Comparison of ENCODE assay signal across 16 cellular contexts in the genomic region with DNA sequence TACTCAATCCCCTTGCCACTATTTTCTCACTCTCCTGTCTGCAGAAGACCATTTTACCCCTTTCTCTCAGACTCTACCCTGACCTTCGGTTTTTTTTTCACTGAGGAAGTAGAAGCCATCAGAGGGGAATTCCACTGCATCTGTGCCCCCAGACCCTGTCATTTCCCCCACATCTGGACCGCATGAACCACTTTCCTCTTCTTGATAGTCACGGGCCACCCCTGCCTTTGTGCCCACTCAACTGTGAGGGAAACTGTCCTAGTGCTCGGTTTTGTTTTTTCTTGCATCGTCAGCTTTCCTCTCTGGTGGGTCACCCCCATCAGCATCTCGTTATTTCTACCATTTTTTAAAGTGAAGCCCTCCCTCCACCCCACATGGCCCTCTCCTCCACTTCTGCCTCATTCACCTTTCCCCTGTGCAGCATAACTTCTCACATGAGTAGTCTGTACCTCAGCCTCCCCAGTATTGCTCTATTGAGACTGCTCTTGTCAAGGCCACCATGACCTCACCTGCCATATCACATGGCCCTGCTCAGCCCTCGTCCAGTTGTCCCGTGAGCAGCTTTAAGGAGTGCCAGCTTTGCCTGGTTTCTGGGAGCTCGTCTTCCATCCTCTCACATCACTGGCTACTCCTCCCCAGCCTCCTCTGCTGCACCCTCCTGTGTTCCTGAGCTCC. TPM values are rescaled to one million over a fixed set of nuclear protein-coding genes. Genes with fewer than 3 reads are reported as not detected.
DNase-seq lines count a peak whose midpoint lies in the region; ATAC-seq, FAIRE-seq and TF ChIP-seq lines count a peak whose summit lies in the region.
"Had no signal": no experiment of that assay in that cellular context is flagged by ENCODE, and none has a peak within 500 bp of the region (broad histone marks: within the 10 kb centered on the region; RNA-seq: fewer than 3 reads in every experiment).

No MANE protein-coding gene starts in this region.

- no peak overlapping the region; the same call in 1 of the 2 replicates for H2AFZ ChIP-seq in GM12878 (ENCODE audit: control insufficient read depth, low read depth, low read length)

- H3K36me3 ChIP-seq in GM12878 (ENCODE audit: control insufficient read depth in 2 of 2, insufficient read depth in 2 of 2, low read length in 1 of 2) (peaks cover 4 to 26% of the 10 kb centered on the region in 2 experiments), stomach (peaks cover 41 to 99% (median 96%) of the 10 kb centered on the region in 4 donors)

- POLR2A ChIA-PET in GM12878 (lab: Charles Lee): interaction anchor here (2.5 kb wide), 1 partner anchor 11 kb away, joined by 6 read pairs; no protein-coding TSS in a partner anchor

- intact Hi-C loops in GM12878 (cut with micrococcal nuclease; ENCODE audit: unreplicated experiment): no loop called here
- intact Hi-C loops in stomach (cut with DNase I; ENCODE audit: low total_unique reads): no loop called here

- H3K27me3 ChIP-seq in GM12878 (replicated peaks in 1 of 2; ENCODE audit: control insufficient read depth in 2 of 2, insufficient read depth in 2 of 2, low read length in 1 of 2): no peaks in the 10 kb centered on the region
- no peaks in the 10 kb centered on the region for H3K27me3 ChIP-seq in stomach
- H3K27me3 ChIP-seq: breast epithelium, upper lobe of left lung had no signal

- TF ChIP-seq EP300 in GM12878 (IDR thresholded peaks at IDR 0.05; ENCODE audit: borderline replicate concordance in 1 of 2, control insufficient read depth in 1 of 2, low read depth in 2 of 2, low read length in 2 of 2) (no peak), stomach (IDR thresholded peaks at IDR 0.05) (no peak)

- ATAC-seq in GM19395 (IDR thresholded peaks at IDR 0.05; ENCODE audit: unreplicated experiment) (peak; percentile 76), HG02938 (IDR thresholded peaks at IDR 0.05; ENCODE audit: unreplicated experiment) (peak; percentile 79), GM12878 (peak; percentile 88)

- H3K4me2 ChIP-seq in GM12878 (ENCODE audit: control insufficient read depth, insufficient read depth): peak overlapping the region; percentile 58

- H3K4me3 ChIP-seq in GM12878 (no peak overlapping the region), stomach (no peak overlapping the region)
- H3K4me3 ChIP-seq: breast epithelium, upper lobe of left lung had no signal

- peak; percentile 83 for FAIRE-seq in GM12878 (lab: Jason Lieb, UNC)

- SMC1A ChIA-PET in GM12878 (lab: Charles Lee; ENCODE audit: uncharacterized antibody, unreplicated experiment): interaction anchor here (1.2 to 1.7 kb wide), 5 partner anchors 11 to 19 kb away, joined by 3 to 4 read pairs (median 3); no protein-coding TSS in a partner anchor

- TF ChIP-seq RAD21 in GM12878 (IDR thresholded peaks at IDR 0.05; ENCODE audit: insufficient read depth, low read depth, low read length): no peak

- RAD21 ChIA-PET in GM12878 (lab: Charles Lee; ENCODE audit: unreplicated experiment): no interaction called here

- BruUV-seq in GM12878 (replicated peaks; lab: Mats Ljungman, UMichigan): no TSS peak

- H3K9me3 ChIP-seq in GM12878 (replicated peaks; ENCODE audit: control insufficient read depth, insufficient read depth, low read length) (no peaks in the 10 kb centered on the region), stomach (no peaks in the 10 kb centered on the region)
- H3K9me3 ChIP-seq: breast epithelium, upper lobe of left lung had no signal

- in situ Hi-C loops in GM12878 (cut with MboI): no loop called here

- DNase-seq in GM10266 (ENCODE audit: extremely low spot score) (peak; percentile 58), GM12878 (ENCODE audit: low read depth, low spot score) (peak; percentile 51), activated gamma-delta T cell (lab: John Stamatoyannopoulos, UW) (no peak), stomach (no peak), RPMI8226 (no peak), NCI-H1930 (lab: John Stamatoyannopoulos, UW) (no peak)
- DNase-seq: activated T-cell treated with anti-CD3 and anti-CD28 coated beads, Interleukin-2, amount 50 U/mL, for 1 hour; GDM1; NCI-H446; retina; SHP77 had no signal

- no peaks in the 10 kb centered on the region; the same call in 1 of the 2 replicates for H3K79me2 ChIP-seq in GM12878 (ENCODE audit: control insufficient read depth, insufficient read depth, low read length)

- CTCF ChIA-PET in GM12878 (lab: Yijun Ruan, JAX): interaction anchor here (0.7 to 2.5 kb wide), 4 partner anchors 13 to 403 kb away, joined by 3 to 8 read pairs (median 3); no protein-coding TSS in a partner anchor

- no peak for TF ChIP-seq POLR2A in GM12878 (IDR thresholded peaks at IDR 0.05; ENCODE audit: low read depth, low read length)
- TF ChIP-seq POLR2A in stomach (IDR thresholded peaks at IDR 0.05): no peak

- WGBS in GM12878 (ENCODE audit: insufficient coverage, insufficient replicate concordance, low lambda C conversion rate, missing lambda C conversion rate): 23% methylated on average over 9 of the region's 9 CpGs
- 85 to 90% (median 88%) methylated on average over 9 of the region's 9 CpGs for WGBS in stomach, 5 donors

- H3K27ac ChIP-seq in GM12878 (ENCODE audit: control insufficient read depth, insufficient read depth): peak overlapping the region; percentile 77
- H3K27ac ChIP-seq in stomach: peak overlapping the region in 1 of 5 donors; percentile 0
- H3K27ac ChIP-seq: upper lobe of left lung, VCaP had no signal

- no peaks in the 10 kb centered on the region for H4K20me1 ChIP-seq in GM12878 (ENCODE audit: control insufficient read depth, insufficient read depth)

- TF ChIP-seq CTCF in GM10266 (IDR thresholded peaks at IDR 0.05; ENCODE audit: control insufficient read depth, insufficient read depth, low read depth, missing control alignments) (no peak), GM12878 (IDR thresholded peaks at IDR 0.05 in 2 of 3, conservative IDR thresholded peaks at IDR 0.05 in 1 of 3; ENCODE audit: control insufficient read depth in 2 of 3, extremely low read depth in 1 of 3, insufficient read depth in 1 of 3, low read depth in 3 of 3, low read length in 3 of 3) (no peak), stomach (IDR thresholded peaks at IDR 0.05) (no peak)

- H3K4me1 ChIP-seq in GM12878 (ENCODE audit: control insufficient read depth, insufficient read depth, low read length) (peaks cover 19% of the 10 kb centered on the region), stomach (peaks cover 0 to 8% (median 3%) of the 10 kb centered on the region in 4 donors)
- H3K4me1 ChIP-seq: breast epithelium, upper lobe of left lung had no signal

- H3K9ac ChIP-seq in GM12878 (ENCODE audit: control insufficient read depth, insufficient read depth, low read length): 0 out of 2 replicates have a peak overlapping the region, but pooled peaks have one; percentile 18

TF ChIP-seq in GM12878, 131 proteins besides CTCF, POLR2A, EP300 and RAD21 (continues in another document):
- TF ChIP-seq RB1 (IDR thresholded peaks at IDR 0.05; ENCODE audit: borderline replicate concordance) (no peak), RUNX3 (IDR thresholded peaks at IDR 0.05; ENCODE audit: low read length) (peak; percentile 92)

RNA-seq across cellular contexts. Expression of a gene that starts 32.4 kb away (rescaled TPM):
- total RNA-seq in GM12878 (2013; cell fraction: nucleolus; rRNA removed): 35.5 and 36.2 TPM in 2 replicates
- total RNA-seq in GM12878 (2014; rRNA removed) (11.5 and 16.0 TPM in 2 replicates), GM12878 (2014; rRNA removed; fragmentation: Illumina TruSeq; extraction: Trizol) (20.6 and 20.9 TPM in 2 replicates), GM12878 (2021) (11.8 and 12.8 TPM in 2 replicates), stomach (10 to 100 TPM in 4 of 5 donors, 1 to 10 TPM in 1; 8.8 to 62.2 (median 26.3) TPM)
- 8.4 TPM for polyA plus RNA-seq in GM12878 (2011; ENCODE audit: low read depth)
- polyA plus RNA-seq in GM12878 (2011; rRNA removed) (17.2 and 23.6 TPM in 2 replicates), GM12878 (2014; fragmentation: Illumina TruSeq; extraction: Trizol) (18.1 and 25.7 TPM in 2 replicates), GM12878 (2014; fragmentation: Nextera tagmentation; extraction: Ambion mirVana) (1 to 10 TPM; 5.7 to 8.2 TPM), GM12878 (2014; rRNA removed) (9.5 and 10.1 TPM in 2 replicates), GM12878 (2016; fragmentation: Nextera tagmentation; extraction: Ambion mirVana) (10 to 100 TPM; 12.9 to 15.9 TPM), stomach (10 to 100 TPM in 2 of 3 donors, 1 to 10 TPM in 1; 3.7 to 13.6 (median 12.9) TPM)
- 6.1 and 7.2 TPM in 2 replicates for polyA plus RNA-seq in GM12878 (2011; cell fraction: cytosol; rRNA removed)
- polyA plus RNA-seq in GM12878 (2011; cell fraction: nucleus; rRNA removed): 13.8 and 15.6 TPM in 2 replicates
- polyA plus RNA-seq in GM12878 (2012): 16.6 and 17.4 TPM in 2 replicates
- 8.9 and 11.8 TPM in 2 replicates for polyA minus RNA-seq in GM12878 (2011; rRNA and poly(A)+ RNA removed)
- 7.7 and 9.4 TPM in 2 replicates for polyA minus RNA-seq in GM12878 (2011; cell fraction: cytosol; rRNA and poly(A)+ RNA removed)
- polyA minus RNA-seq in GM12878 (2011; cell fraction: nucleus; rRNA and poly(A)+ RNA removed): 6.8 and 9.5 TPM in 2 replicates

RNA-seq across cellular contexts. Expression of a gene that starts 50.7 kb away (rescaled TPM):
- total RNA-seq in GM12878 (2013; cell fraction: nucleolus; rRNA removed): 0.25 and 0.47 TPM in 2 replicates
- total RNA-seq in GM12878 (2014; rRNA removed) (0.05 TPM in 1 of 2 replicates, not detected in the other), GM12878 (2014; rRNA removed; fragmentation: Illumina TruSeq; extraction: Trizol) (not detected in 2 replicates), GM12878 (2021) (0.10 TPM in 1 of 2 replicates, not detected in the other), stomach (1 to 10 TPM in 4 of 5 donors, not detected in 1; 2.0 to 5.1 (median 3.5) TPM)
- polyA plus RNA-seq in GM12878 (2011; ENCODE audit: low read depth): not detected
- polyA plus RNA-seq in GM12878 (2011; rRNA removed) (0.01 TPM in 1 of 2 replicates, not detected in the other), GM12878 (2014; fragmentation: Illumina TruSeq; extraction: Trizol) (0.01 TPM in 1 of 2 replicates, not detected in the other), GM12878 (2014; fragmentation: Nextera tagmentation; extraction: Ambion mirVana) (not detected), GM12878 (2014; rRNA removed) (0.11 TPM in 1 of 2 replicates, not detected in the other), GM12878 (2016; fragmentation: Nextera tagmentation; extraction: Ambion mirVana) (not detected), stomach (1 to 10 TPM in 1 of 3 donors, under 1 TPM in 2; 0.40 to 1.2 (median 0.50) TPM)
- not detected in 2 replicates for polyA plus RNA-seq in GM12878 (2011; cell fraction: cytosol; rRNA removed)
- 0.06 and 0.19 TPM in 2 replicates for polyA plus RNA-seq in GM12878 (2011; cell fraction: nucleus; rRNA removed)
- polyA plus RNA-seq in GM12878 (2012): not detected in 2 replicates
- polyA minus RNA-seq in GM12878 (2011; rRNA and poly(A)+ RNA removed): 0.05 TPM in 1 of 2 replicates, not detected in the other
- not detected in 2 replicates for polyA minus RNA-seq in GM12878 (2011; cell fraction: cytosol; rRNA and poly(A)+ RNA removed)
- 0.10 and 0.12 TPM in 2 replicates for polyA minus RNA-seq in GM12878 (2011; cell fraction: nucleus; rRNA and poly(A)+ RNA removed)

Comparison
In these comparisons a context has a peak if more than half of its experiments do, and no peak if none do; other contexts are left out.
1. DNase-seq: peak in GM10266 (single experiment) and GM12878 (single experiment); none in activated gamma-delta T cell (single experiment), stomach (single experiment), RPMI8226 (single experiment) and NCI-H1930 (0 of 2).
2. Peak in every context shown above with its lines, with median percentiles within 50 percentile points of each other: ATAC-seq.